ENCODE assay signal across 23 cellular contexts in genomic region chr9:111825468-111826145, GRCh38. TPM values are rescaled to one million over a fixed set of nuclear protein-coding genes. Genes with fewer than 3 reads are reported as not detected.
DNase-seq lines count a peak whose midpoint lies in the region; ATAC-seq, FAIRE-seq and TF ChIP-seq lines count a peak whose summit lies in the region.
"Had no signal": no experiment of that assay in that cellular context is flagged by ENCODE, and none has a peak within 500 bp of the region (broad histone marks: within the 10 kb centered on the region; RNA-seq: fewer than 3 reads in every experiment).

No MANE protein-coding gene starts in this region.

- FAIRE-seq in keratinocyte (lab: Jason Lieb, UNC) = no peak
- FAIRE-seq: GM12878, H1 had no signal

- no peaks in the 10 kb centered on the region for H3K9me1 ChIP-seq in keratinocyte (ENCODE audit: control insufficient read depth, extremely low read depth, insufficient read depth, low read length)

- no peaks in the 10 kb centered on the region for H4K20me1 ChIP-seq in PC-3 (ENCODE audit: low read length)
- H4K20me1 ChIP-seq in keratinocyte (ENCODE audit: control insufficient read depth, extremely low read depth, insufficient read depth, low read length) = no peaks in the 10 kb centered on the region

- H3K4me3 ChIP-seq in PC-3 (ENCODE audit: low read length) (no peak overlapping the region), choroid plexus epithelial cell (ENCODE audit: low read depth, low read length) (no peak overlapping the region), keratinocyte (ENCODE audit: control insufficient read depth in 2 of 3, extremely low read depth in 1 of 3, insufficient read depth in 2 of 3, low read depth in 1 of 3, low read length in 3 of 3) (no peak overlapping the region), aorta (ENCODE audit: low read length in 2 of 2) (no peak overlapping the region), Peyer's patch (no peak overlapping the region)
- H3K4me3 ChIP-seq: body of pancreas, GM12878, sigmoid colon, vagina had no signal

- H3K4me1 ChIP-seq in PC-3 (ENCODE audit: insufficient read depth, low read length) (no peaks in the 10 kb centered on the region), keratinocyte (ENCODE audit: control insufficient read depth, extremely low read depth, insufficient read depth, low read length) (peaks cover 12% of the 10 kb centered on the region), aorta (ENCODE audit: control insufficient read depth in 1 of 2, insufficient read depth in 2 of 2, low read length in 2 of 2) (no peaks in the 10 kb centered on the region), Peyer's patch (no peaks in the 10 kb centered on the region)
- H3K4me1 ChIP-seq: body of pancreas, vagina had no signal

- no peak overlapping the region for H3K9ac ChIP-seq in PC-3 (ENCODE audit: low read length)
- no peak overlapping the region for H3K9ac ChIP-seq in keratinocyte (ENCODE audit: control insufficient read depth, extremely low read depth, insufficient read depth, low read length)

- no TSS peak for BruUV-seq in PC-3 (replicated peaks; lab: Mats Ljungman, UMichigan)

- intact Hi-C loops in PC-3 (cut with micrococcal nuclease) = loop anchor here (5.0 kb wide), 2 partner anchors 67 to 197 kb away; no protein-coding TSS in a partner anchor
- intact Hi-C loops in aorta (cut with DNase I) = no loop called here

- dilution Hi-C loops in keratinocyte (cut with MboI; ENCODE audit: extremely low pct_ligation_motif_present, low sequenced_read_pairs) = no loop called here

- no peaks in the 10 kb centered on the region for H3K36me3 ChIP-seq in PC-3 (ENCODE audit: low read depth, low read length)
- H3K36me3 ChIP-seq in keratinocyte (ENCODE audit: control insufficient read depth in 2 of 2, extremely low read depth in 1 of 2, insufficient read depth in 2 of 2, low read length in 2 of 2) = no peaks in the 10 kb centered on the region
- no peaks in the 10 kb centered on the region for H3K36me3 ChIP-seq in aorta (ENCODE audit: control insufficient read depth in 1 of 2, insufficient read depth in 2 of 2, low read length in 1 of 2)
- H3K36me3 ChIP-seq in Peyer's patch = no peaks in the 10 kb centered on the region
- H3K36me3 ChIP-seq: sigmoid colon, vagina had no signal

- POLR2A ChIA-PET in PC-3 (lab: Charles Lee; ENCODE audit: unreplicated experiment) = interaction anchor here (0.7 kb wide), 1 partner anchor 16 kb away, joined by 3 read pairs; no protein-coding TSS in a partner anchor

- no peaks in the 10 kb centered on the region for H3K9me2 ChIP-seq in PC-3 (replicated peaks; ENCODE audit: low read length)

- CTCF ChIA-PET in PC-3 (lab: Charles Lee) = interaction anchor here (0.5 to 0.7 kb wide), 2 partner anchors 67 to 249 kb away, joined by 3 to 4 read pairs; no protein-coding TSS in a partner anchor

- WGBS in aorta, 2 donors = 48 to 51% methylated on average over 3 of the region's 3 CpGs

- DNase-seq in Daoy (ENCODE audit: low read depth) (peak; percentile 28), PC-3 (no peak), choroid plexus epithelial cell (ENCODE audit: low read depth) (peak; percentile 59), keratinocyte (ENCODE audit: low read depth, low spot score) (no peak), NCI-H187 (lab: John Stamatoyannopoulos, UW) (no peak), middle frontal gyrus (ENCODE audit: extremely low spot score, low spot score) (no peak), aorta (no peak), Peyer's patch (no peak)
- DNase-seq: activated naive CD8-positive, alpha-beta T cell treated with anti-CD3 and anti-CD28 coated beads for 36 hours; body of pancreas; cortex of kidney; DMS 273 treated with DMSO at 0.1 percent for 48 hours; left colon; NCI-H524; posterior cingulate gyrus; sigmoid colon had no signal

- H3K27me3 ChIP-seq in PC-3 (ENCODE audit: low read length) = no peaks in the 10 kb centered on the region
- H3K27me3 ChIP-seq in keratinocyte (ENCODE audit: control insufficient read depth, extremely low read depth, insufficient read depth, low read length) = no peaks in the 10 kb centered on the region
- H3K27me3 ChIP-seq in aorta (ENCODE audit: control insufficient read depth in 1 of 2, insufficient read depth in 2 of 2, low read length in 1 of 2) = no peaks in the 10 kb centered on the region
- no peaks in the 10 kb centered on the region for H3K27me3 ChIP-seq in Peyer's patch
- H3K27me3 ChIP-seq: body of pancreas, sigmoid colon, vagina had no signal

- no peaks in the 10 kb centered on the region for H3F3A ChIP-seq in PC-3 (ENCODE audit: low read length, unreplicated experiment)

- H3K27ac ChIP-seq in PC-3 (ENCODE audit: low read length) (peak overlapping the region; percentile 11; the same call in 1 of the 2 replicates), keratinocyte (ENCODE audit: control insufficient read depth, insufficient read depth, low read length) (no peak overlapping the region), aorta (ENCODE audit: low read depth in 1 of 2, low read length in 2 of 2) (no peak overlapping the region), Peyer's patch (no peak overlapping the region)
- H3K27ac ChIP-seq: body of pancreas, C4-2B, sigmoid colon, vagina had no signal

- H3K4me2 ChIP-seq in PC-3 (ENCODE audit: low read length) (no peak overlapping the region), keratinocyte (ENCODE audit: control insufficient read depth, extremely low read depth, insufficient read depth, low read depth, low read length) (no peak overlapping the region)

- H3K9me3 ChIP-seq in PC-3 (ENCODE audit: low read length) (no peaks in the 10 kb centered on the region), keratinocyte (ENCODE audit: control insufficient read depth, low read depth, low read length) (no peaks in the 10 kb centered on the region), aorta (ENCODE audit: control insufficient read depth, low read length) (no peaks in the 10 kb centered on the region), Peyer's patch (no peaks in the 10 kb centered on the region)
- H3K9me3 ChIP-seq: body of pancreas, sigmoid colon, vagina had no signal

- TF ChIP-seq POLR2A in Peyer's patch (IDR thresholded peaks at IDR 0.05) = no peak

- H2AFZ ChIP-seq in PC-3 (ENCODE audit: low read length) (peak overlapping the region; percentile 30; the same call in 1 of the 2 replicates), keratinocyte (ENCODE audit: control insufficient read depth, low read length) (peak overlapping the region; percentile 13)

- H3K79me2 ChIP-seq in PC-3 (ENCODE audit: low read length) = no peaks in the 10 kb centered on the region
- no peaks in the 10 kb centered on the region for H3K79me2 ChIP-seq in keratinocyte (ENCODE audit: control insufficient read depth, insufficient read depth, low read length)

- no peak for ATAC-seq in PC-3
- ATAC-seq in aorta (ENCODE audit: low FRiP score) = no peak
- ATAC-seq: body of pancreas, GM12878, left colon had no signal

- no peak for TF ChIP-seq CTCF in PC-3 (conservative IDR thresholded peaks at IDR 0.05; ENCODE audit: low read depth, low read length)
- TF ChIP-seq CTCF in choroid plexus epithelial cell (conservative IDR thresholded peaks at IDR 0.05; ENCODE audit: low read depth, low read length) = no peak
- no peak for TF ChIP-seq CTCF in keratinocyte (optimal IDR thresholded peaks at IDR 0.05 in 1 of 3, IDR thresholded peaks at IDR 0.05 in 1 of 3, conservative IDR thresholded peaks at IDR 0.05 in 1 of 3; ENCODE audit: extremely low read depth in 1 of 3, insufficient read depth in 2 of 3, low read length in 3 of 3)
- no peak for TF ChIP-seq CTCF in Peyer's patch (IDR thresholded peaks at IDR 0.05)

RNA-seq across cellular contexts. Expression of gene SHOC1, which starts 30.9 kb away (rescaled TPM):
- total RNA-seq in Daoy (2014; rRNA removed; shearing (Covaris generic)) = not detected in 2 replicates
- 0.18 TPM in 1 of 2 replicates, not detected in the other for total RNA-seq in PC-3 (2014; rRNA removed)
- polyA plus RNA-seq in keratinocyte = 0.01 to 0.03 TPM in 2 of 3 replicates, not detected in the other
- polyA plus RNA-seq in keratinocyte (2011; ENCODE audit: low read depth) = 0.59 TPM
- not detected in 2 replicates for polyA plus RNA-seq in keratinocyte (2011; cell fraction: cytosol; rRNA removed)
- 0.04 TPM in 1 of 2 replicates, not detected in the other for polyA plus RNA-seq in keratinocyte (2011; cell fraction: nucleus; rRNA removed)
- polyA plus RNA-seq in keratinocyte (2012; ENCODE audit: low replicate concordance) = 0.39 TPM in 1 of 2 replicates, not detected in the other
- 0.10 TPM in 1 of 3 replicates, not detected in the others for polyA minus RNA-seq in keratinocyte
- not detected for polyA minus RNA-seq in keratinocyte (2011; cell fraction: cytosol; rRNA and poly(A)+ RNA removed)
- polyA minus RNA-seq in keratinocyte (2011; cell fraction: nucleus; rRNA and poly(A)+ RNA removed) = 0.08 TPM in 1 of 2 replicates, not detected in the other
- total RNA-seq in aorta = under 1 TPM in 1 of 2 donors, not detected in 1; 0.15 TPM
- not detected for polyA plus RNA-seq in aorta
- total RNA-seq in Peyer's patch = not detected
- total RNA-seq: activated naive CD8-positive, alpha-beta T cell treated with anti-CD3 and anti-CD28 coated beads for 36 hours; activated T-helper 1 cell treated with anti-CD3 and anti-CD28 coated beads, Interleukin-12 subunit alpha, Interleukin-12 subunit beta, Interleukin-2, Interleukin-4 antibody, amounts not matched to agents 30 ng/mL and 10 ng/mL and 1 ng/mL, durations not matched to agents 14 hours and 24 hours and 36 hours; H1; left colon; mesothelial cell of epicardium; sigmoid colon; temporal lobe had no signal
- polyA plus RNA-seq: H1 had no signal

Comparison
In these comparisons a context has a peak if more than half of its experiments do, and no peak if none do; other contexts are left out.
1. DNase-seq: peak in Daoy (single experiment) and choroid plexus epithelial cell (single experiment); none in PC-3 (single experiment), keratinocyte (single experiment), NCI-H187 (0 of 2), middle frontal gyrus (single experiment), aorta (0 of 2) and Peyer's patch (0 of 3).